ENCODE assay signal across 21 cellular contexts in the genomic region with DNA sequence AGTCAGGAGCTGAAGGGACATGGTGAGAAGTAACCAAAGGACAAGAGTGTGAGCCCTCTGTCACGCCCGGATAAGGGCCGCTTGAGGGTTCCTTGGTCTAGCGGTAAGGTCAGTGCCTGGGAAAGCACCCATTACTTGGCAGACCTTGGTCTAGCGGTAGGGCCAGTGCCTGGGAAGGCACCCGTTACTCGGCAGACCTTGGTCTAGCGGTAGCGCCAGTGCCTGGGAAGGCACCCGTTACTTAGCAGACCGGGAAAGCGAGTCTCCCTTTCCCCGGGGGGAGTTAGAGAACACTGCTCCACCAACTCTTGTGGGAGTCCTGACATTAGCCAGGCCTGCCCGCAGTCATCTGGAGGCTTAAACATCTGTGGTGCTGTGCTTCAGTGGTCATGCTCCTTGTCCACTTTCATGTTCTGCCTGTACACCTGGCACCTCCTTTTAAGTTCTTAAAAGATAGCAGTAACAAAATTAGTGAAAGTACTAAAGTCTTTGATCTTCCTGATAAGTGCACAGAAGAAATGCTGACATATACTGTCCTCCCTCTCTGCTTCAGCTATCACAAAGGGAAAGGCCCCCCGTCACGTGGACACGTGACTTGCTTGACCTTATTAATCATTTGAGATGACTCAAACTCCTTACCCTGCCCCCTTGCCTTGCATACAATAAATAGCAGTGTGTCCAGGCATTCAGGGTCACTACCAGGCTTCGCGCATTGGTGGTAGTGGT. TPM values are rescaled to one million over a fixed set of nuclear protein-coding genes. Genes with fewer than 3 reads are reported as not detected.
DNase-seq lines count a peak whose midpoint lies in the region; ATAC-seq, FAIRE-seq and TF ChIP-seq lines count a peak whose summit lies in the region.
"Had no signal": no experiment of that assay in that cellular context is flagged by ENCODE, and none has a peak within 500 bp of the region (broad histone marks: within the 10 kb centered on the region; RNA-seq: fewer than 3 reads in every experiment).

No MANE protein-coding gene starts in this region.

- no peak overlapping the region for H3K27ac ChIP-seq in Peyer's patch
- H3K27ac ChIP-seq: cardiac muscle cell, SK-N-MC, transverse colon had no signal

- no peak for TF ChIP-seq POLR2A in Peyer's patch (IDR thresholded peaks at IDR 0.05)

- H3K4me1 ChIP-seq in Peyer's patch = no peaks in the 10 kb centered on the region

- no peaks in the 10 kb centered on the region for H3K36me3 ChIP-seq in Peyer's patch
- H3K36me3 ChIP-seq: cardiac muscle cell, transverse colon had no signal

- in situ Hi-C loops in Caki2 (cut with HindIII; ENCODE audit: low pct_unique_long_range_greater_than_20kb, low sequenced_read_pairs) = no loop called here

- ATAC-seq in HG02610 (IDR thresholded peaks at IDR 0.05; ENCODE audit: unreplicated experiment) (peak; percentile 59), HG03196 (IDR thresholded peaks at IDR 0.05; ENCODE audit: unreplicated experiment) (no peak)

- H3K4me3 ChIP-seq in Peyer's patch = no peak overlapping the region
- H3K4me3 ChIP-seq: cardiac muscle cell, SK-N-MC, transverse colon had no signal

- no peak for FAIRE-seq in RCC 7860 (lab: Jason Lieb, UNC)
- FAIRE-seq: H1 had no signal

- no peaks in the 10 kb centered on the region for H3K27me3 ChIP-seq in Peyer's patch
- H3K27me3 ChIP-seq: cardiac muscle cell, transverse colon had no signal

- H3K9me3 ChIP-seq in Peyer's patch = no peaks in the 10 kb centered on the region
- H3K9me3 ChIP-seq: transverse colon had no signal

- no peak for TF ChIP-seq CTCF in Peyer's patch (IDR thresholded peaks at IDR 0.05)

- peak; percentile 29 for DNase-seq in Caki2 (ENCODE audit: low read depth)
- peak; percentile 8 for DNase-seq in RCC 7860 (ENCODE audit: low spot score)
- DNase-seq in foreskin melanocyte = peak; percentile 45
- DNase-seq in Peyer's patch = no peak
- DNase-seq in central memory CD4-positive, alpha-beta T cell = no peak
- no peak for DNase-seq in midbrain (lab: John Stamatoyannopoulos, UW)
- DNase-seq: activated CD4-positive, alpha-beta T cell treated with anti-CD3 and anti-CD28 coated beads, Interleukin-2, amount 10 ng/mL, durations not matched to agents 7 days and 5 days; aorta; kidney glomerular epithelial cell; mammary epithelial cell; NCI-H1436; NCI-H510A treated with DMSO at 0.1 percent for 48 hours; NK-92 treated with Interleukin-12 subunit alpha and Interleukin-12 subunit beta, amount 100 ng/mL, for 24 hours; RPMI8226; T-helper 2 cell; transverse colon had no signal

RNA-seq across cellular contexts. Expression of a gene that starts 9.4 kb away (rescaled TPM):
- total RNA-seq in Caki2 (2014; rRNA removed; shearing (Covaris generic); ENCODE audit: low replicate concordance) = 5.1 and 5.7 TPM in 2 replicates
- 10 to 100 TPM; 24.4 to 40.4 (median 34.9) TPM for total RNA-seq in Peyer's patch

Comparison
In these comparisons a context has a peak if more than half of its experiments do, and no peak if none do; other contexts are left out.
1. DNase-seq: peak in Caki2 (single experiment), RCC 7860 (single experiment) and foreskin melanocyte (single experiment); none in Peyer's patch (0 of 3), central memory CD4-positive, alpha-beta T cell (single experiment) and midbrain (single experiment).